In the genomic region with DNA sequence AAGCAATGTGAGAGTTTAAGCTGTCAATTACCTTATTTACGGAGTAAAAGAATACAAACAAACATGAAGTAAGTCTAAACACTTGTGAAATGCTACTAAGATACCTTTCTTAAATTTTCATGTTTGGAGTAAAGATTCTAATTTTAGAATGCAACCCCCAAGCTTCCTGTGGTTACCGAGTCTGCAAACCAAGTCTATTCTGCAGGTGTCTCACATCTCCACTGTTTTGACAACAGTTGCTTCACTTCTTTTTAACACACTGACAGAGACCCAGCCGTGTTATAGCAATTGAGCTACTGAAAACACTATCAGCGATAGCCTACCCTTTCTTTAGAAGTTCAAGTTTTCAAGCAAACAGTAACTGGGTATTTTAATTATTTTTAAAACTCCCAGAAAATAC, we compare ENCODE assay signal across 10 cellular contexts.
A peak's percentile ranks its signal among the peaks of the same experiment; 100 is the strongest.
DNase-seq lines count a peak whose midpoint lies in the region; ATAC-seq and TF ChIP-seq lines count a peak whose summit lies in the region.
"Had no signal": no experiment of that assay in that cellular context is flagged by ENCODE, and none has a peak within 500 bp of the region (broad histone marks: within the 10 kb centered on the region; RNA-seq: fewer than 3 reads in every experiment).

No MANE protein-coding gene starts in this region.

- peak overlapping the region in 1 of 11 experiments; percentile 26; a peak in 1 of 22 replicates for H3K9ac ChIP-seq in BLaER1 treated with 17β-estradiol and CSF1 and Interleukin-3, amounts not matched to agents 10 nM and 100 nM

- no peaks in the 10 kb centered on the region for H3F3A ChIP-seq in PC-9 (ENCODE audit: insufficient read depth, low read depth)

- H3K9me3 ChIP-seq in BLaER1 treated with 17β-estradiol and CSF1 and Interleukin-3, amounts not matched to agents 10 nM and 100 nM (replicated peaks in 1 of 11), result no peaks in the 10 kb centered on the region
- no peaks in the 10 kb centered on the region for H3K9me3 ChIP-seq in PC-9 (ENCODE audit: insufficient read depth, low read depth)

- H3K4me1 ChIP-seq in BLaER1 treated with 17β-estradiol and CSF1 and Interleukin-3, amounts not matched to agents 10 nM and 100 nM, result peaks cover 4 to 18% (median 12%) of the 10 kb centered on the region in 10 experiments; a peak in 17 of 20 replicates
- H3K4me1 ChIP-seq in PC-9 (replicated peaks; ENCODE audit: insufficient read depth), result no peaks in the 10 kb centered on the region

- ATAC-seq in GM18868 (IDR thresholded peaks at IDR 0.05; ENCODE audit: unreplicated experiment) (peak; percentile 92), HG02588 (IDR thresholded peaks at IDR 0.05; ENCODE audit: unreplicated experiment) (peak; percentile 84), HG03565 (IDR thresholded peaks at IDR 0.05; ENCODE audit: unreplicated experiment) (peak; percentile 93)

- peak overlapping the region in 3 of 11 experiments; percentile 9 to 73 (median 20); a peak in 5 of 22 replicates for H3K27ac ChIP-seq in BLaER1 treated with 17β-estradiol and CSF1 and Interleukin-3, amounts not matched to agents 10 nM and 100 nM
- H3K27ac ChIP-seq in PC-9, result no peak overlapping the region

- no peaks in the 10 kb centered on the region for H3K36me3 ChIP-seq in BLaER1 treated with 17β-estradiol and CSF1 and Interleukin-3, amounts not matched to agents 10 nM and 100 nM
- H3K36me3 ChIP-seq in PC-9 (ENCODE audit: low read depth), result no peaks in the 10 kb centered on the region

- no peaks in the 10 kb centered on the region for H3K9me2 ChIP-seq in PC-9 (ENCODE audit: insufficient read depth)

- no TSS peak for BruUV-seq in PC-9 (replicated peaks; lab: Mats Ljungman, UMichigan)

- POLR2A ChIA-PET in PC-9 (lab: Charles Lee; ENCODE audit: unreplicated experiment), result no interaction called here

- H3K4me2 ChIP-seq in BLaER1 treated with 17β-estradiol and CSF1 and Interleukin-3, amounts not matched to agents 10 nM and 100 nM, result peak overlapping the region in 8 of 11 experiments; percentile 45 to 73 (median 64); a peak in 16 of 22 replicates
- no peak overlapping the region for H3K4me2 ChIP-seq in PC-9

- no peaks in the 10 kb centered on the region for H3K79me2 ChIP-seq in PC-9 (ENCODE audit: low read depth)

- H3K4me3 ChIP-seq in BLaER1 treated with 17β-estradiol and CSF1 and Interleukin-3, amounts not matched to agents 10 nM and 100 nM, result no peak overlapping the region
- no peak overlapping the region for H3K4me3 ChIP-seq in PC-9

- no peaks in the 10 kb centered on the region for H4K20me1 ChIP-seq in BLaER1 treated with 17β-estradiol and CSF1 and Interleukin-3, amounts not matched to agents 10 nM and 100 nM
- H4K20me1 ChIP-seq in PC-9 (ENCODE audit: insufficient read depth), result no peaks in the 10 kb centered on the region

- no peak for DNase-seq in NOMO-1 treated with DMSO at 0.1 percent for 48 hours (lab: John Stamatoyannopoulos, UW; ENCODE audit: unreplicated experiment)
- DNase-seq in NCI-H2196 treated with DMSO at 0.1 percent for 48 hours (lab: John Stamatoyannopoulos, UW; ENCODE audit: unreplicated experiment), result no peak
- no peak for DNase-seq in PC-9
- no peak for DNase-seq in NCI-H2196 (lab: John Stamatoyannopoulos, UW; ENCODE audit: unreplicated experiment)
- DNase-seq: activated CD8-positive, alpha-beta memory T cell treated with anti-CD3 and anti-CD28 coated beads, Interleukin-2, amount 50 U/mL, for 4 hours; MV-4-11 had no signal

- H3K27me3 ChIP-seq in BLaER1 treated with 17β-estradiol and CSF1 and Interleukin-3, amounts not matched to agents 10 nM and 100 nM, result no peaks in the 10 kb centered on the region
- H3K27me3 ChIP-seq in PC-9 (ENCODE audit: insufficient read depth, low read depth), result no peaks in the 10 kb centered on the region

- intact Hi-C loops in PC-9 (cut with micrococcal nuclease; ENCODE audit: unreplicated experiment), result no loop called here

- no peak overlapping the region for H2AFZ ChIP-seq in PC-9

- TF ChIP-seq CTCF in PC-9 (conservative IDR thresholded peaks at IDR 0.05), result no peak

- CTCF ChIA-PET in PC-9 (lab: Charles Lee), result no interaction called here
